ENCODE assay signal across 8 cellular contexts in the genomic region with DNA sequence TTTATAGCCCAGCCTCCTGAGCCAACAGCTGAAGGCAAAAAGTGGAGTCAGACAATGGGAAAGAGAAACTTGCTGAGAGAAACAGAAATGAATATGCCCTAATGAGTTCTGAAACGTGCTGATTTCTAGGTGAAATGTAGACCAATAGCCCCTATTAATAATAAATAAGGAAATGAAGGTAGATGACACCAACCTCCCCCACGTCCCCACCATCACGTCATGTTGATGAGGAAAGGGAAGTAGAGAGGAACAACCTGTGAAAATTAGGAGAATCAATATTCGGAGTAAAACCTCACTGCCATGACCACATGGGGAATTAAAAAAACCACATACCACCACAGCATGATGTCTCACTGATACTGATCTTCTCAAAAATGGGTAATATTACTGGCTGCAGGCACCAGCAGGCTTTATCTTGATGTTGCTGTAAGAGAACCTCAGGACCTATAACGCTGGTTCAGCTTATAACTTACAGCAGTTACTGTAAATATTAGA.
A peak's percentile ranks its signal among the peaks of the same experiment; 100 is the strongest.
DNase-seq lines count a peak whose midpoint lies in the region; ATAC-seq and TF ChIP-seq lines count a peak whose summit lies in the region.

No MANE protein-coding gene starts in this region.

- POLR2A ChIA-PET in CD8-positive, alpha-beta memory T cell (lab: Charles Lee): no interaction called here

- no peaks in the 10 kb centered on the region for H3K27me3 Mint-ChIP-seq in CD8-positive, alpha-beta memory T cell
- no peaks in the 10 kb centered on the region for H3K27me3 Mint-ChIP-seq in activated naive CD8-positive, alpha-beta T cell treated with anti-CD3 and anti-CD28 coated beads, Interleukin-2, amount 50 U/mL, for 24 hours
- no peaks in the 10 kb centered on the region for H3K27me3 Mint-ChIP-seq in endothelial cell (ENCODE audit: unreplicated experiment)

- peak; percentile 91 for ATAC-seq in activated naive CD8-positive, alpha-beta T cell treated with anti-CD3 and anti-CD28 coated beads, Interleukin-2, amount 50 U/mL, for 24 hours

- H3K36me3 Mint-ChIP-seq in CD8-positive, alpha-beta memory T cell: peaks cover 0 to 24% (median 5%) of the 10 kb centered on the region in 3 donors
- peaks cover 4% of the 10 kb centered on the region for H3K36me3 Mint-ChIP-seq in activated naive CD8-positive, alpha-beta T cell treated with anti-CD3 and anti-CD28 coated beads, Interleukin-2, amount 50 U/mL, for 24 hours (ENCODE audit: low read depth)
- no peaks in the 10 kb centered on the region for H3K36me3 Mint-ChIP-seq in endothelial cell (ENCODE audit: low read depth, unreplicated experiment)

- peak overlapping the region; percentile 85 to 96 (median 94) for H3K27ac Mint-ChIP-seq in CD8-positive, alpha-beta memory T cell
- H3K27ac Mint-ChIP-seq in activated naive CD8-positive, alpha-beta T cell treated with anti-CD3 and anti-CD28 coated beads, Interleukin-2, amount 50 U/mL, for 24 hours: peak overlapping the region; percentile 87
- H3K27ac Mint-ChIP-seq in endothelial cell (ENCODE audit: unreplicated experiment): no peak overlapping the region

- no peaks in the 10 kb centered on the region for H3K27me3 ChIP-seq in CD8-positive, alpha-beta memory T cell (ENCODE audit: insufficient read depth, low read length, poor library complexity, severe bottlenecking)

- peaks cover 42% of the 10 kb centered on the region for H3K4me1 ChIP-seq in CD8-positive, alpha-beta memory T cell (ENCODE audit: insufficient read depth, low read length)

- TF ChIP-seq CTCF in endothelial cell (IDR thresholded peaks at IDR 0.05; ENCODE audit: unreplicated experiment): no peak

- H3K4me3 Mint-ChIP-seq in CD8-positive, alpha-beta memory T cell: peak overlapping the region; percentile 14 to 86 (median 79)
- H3K4me3 Mint-ChIP-seq in activated naive CD8-positive, alpha-beta T cell treated with anti-CD3 and anti-CD28 coated beads, Interleukin-2, amount 50 U/mL, for 24 hours: peak overlapping the region; percentile 64
- no peak overlapping the region for H3K4me3 Mint-ChIP-seq in endothelial cell (ENCODE audit: unreplicated experiment)

- CTCF ChIA-PET in CD8-positive, alpha-beta memory T cell (lab: Charles Lee): interaction anchor here (1.4 kb wide), 1 partner anchor 63 kb away, joined by 4 read pairs; no protein-coding TSS in a partner anchor

- no peak overlapping the region for H3K4me3 ChIP-seq in CD8-positive, alpha-beta memory T cell (ENCODE audit: low read length)

- DNase-seq in CD8-positive, alpha-beta memory T cell: peak; percentile 10 to 69 (median 34)
- DNase-seq in H4 (ENCODE audit: low spot score): peak; percentile 4
- peak; percentile 45 for DNase-seq in SIG-M5 (lab: John Stamatoyannopoulos, UW)
- peak; percentile 60 for DNase-seq in activated naive CD8-positive, alpha-beta T cell treated with anti-CD3 and anti-CD28 coated beads, Interleukin-2, amount 50 U/mL, for 24 hours
- no peak for DNase-seq in NCI-H82 treated with DMSO at 0.1 percent for 48 hours (lab: John Stamatoyannopoulos, UW; ENCODE audit: unreplicated experiment)
- no peak for DNase-seq in endothelial cell (ENCODE audit: low spot score)
- DNase-seq in mesenteric fat pad (ENCODE audit: low spot score): no peak
- DNase-seq in NCI-H774 (lab: John Stamatoyannopoulos, UW): no peak

- H3K4me1 Mint-ChIP-seq in CD8-positive, alpha-beta memory T cell: peaks cover 69 to 91% (median 85%) of the 10 kb centered on the region in 3 donors
- H3K4me1 Mint-ChIP-seq in activated naive CD8-positive, alpha-beta T cell treated with anti-CD3 and anti-CD28 coated beads, Interleukin-2, amount 50 U/mL, for 24 hours: peaks cover 63% of the 10 kb centered on the region
- H3K4me1 Mint-ChIP-seq in endothelial cell (ENCODE audit: unreplicated experiment): no peaks in the 10 kb centered on the region

- no peaks in the 10 kb centered on the region for H3K36me3 ChIP-seq in CD8-positive, alpha-beta memory T cell (ENCODE audit: insufficient read depth, low read length)

- peak overlapping the region; percentile 64 for H3K27ac ChIP-seq in CD8-positive, alpha-beta memory T cell (ENCODE audit: low read depth, low read length)

- no peaks in the 10 kb centered on the region for H3K9me3 Mint-ChIP-seq in CD8-positive, alpha-beta memory T cell
- H3K9me3 Mint-ChIP-seq in activated naive CD8-positive, alpha-beta T cell treated with anti-CD3 and anti-CD28 coated beads, Interleukin-2, amount 50 U/mL, for 24 hours: no peaks in the 10 kb centered on the region
- no peaks in the 10 kb centered on the region for H3K9me3 Mint-ChIP-seq in endothelial cell (ENCODE audit: unreplicated experiment)

- H3K9me3 ChIP-seq in CD8-positive, alpha-beta memory T cell (ENCODE audit: low read length): no peaks in the 10 kb centered on the region

Comparison
In these comparisons a context has a peak if more than half of its experiments do, and no peak if none do; other contexts are left out.
1. DNase-seq: peak in CD8-positive, alpha-beta memory T cell (5 of 5), H4 (single experiment), SIG-M5 (single experiment) and activated naive CD8-positive, alpha-beta T cell treated with anti-CD3 and anti-CD28 coated beads, Interleukin-2, amount 50 U/mL, for 24 hours (single experiment); none in NCI-H82 treated with DMSO at 0.1 percent for 48 hours (single experiment), endothelial cell (single experiment), mesenteric fat pad (single experiment) and NCI-H774 (single experiment).